ENCODE assay signal across 22 cellular contexts in genomic region chr20:63155266-63156165, GRCh38.
DNase-seq lines count a peak whose midpoint lies in the region; ATAC-seq and TF ChIP-seq lines count a peak whose summit lies in the region.
"Had no signal": no experiment of that assay in that cellular context is flagged by ENCODE, and none has a peak within 500 bp of the region (broad histone marks: within the 10 kb centered on the region; RNA-seq: fewer than 3 reads in every experiment).

No MANE protein-coding gene starts in this region.

- H3K4me1 Mint-ChIP-seq in chondrocyte (ENCODE audit: low read depth), result no peaks in the 10 kb centered on the region
- H3K4me1 Mint-ChIP-seq in neural progenitor cell, result peaks cover 2% of the 10 kb centered on the region
- H3K4me1 Mint-ChIP-seq in CD4-positive, alpha-beta T cell (ENCODE audit: low read depth), result no peaks in the 10 kb centered on the region
- H3K4me1 Mint-ChIP-seq in naive thymus-derived CD8-positive, alpha-beta T cell, result no peaks in the 10 kb centered on the region

- H3K27ac Mint-ChIP-seq in chondrocyte (ENCODE audit: unreplicated experiment), result no peak overlapping the region
- H3K27ac Mint-ChIP-seq in neural progenitor cell, result no peak overlapping the region
- no peak overlapping the region for H3K27ac Mint-ChIP-seq in CD4-positive, alpha-beta T cell
- no peak overlapping the region for H3K27ac Mint-ChIP-seq in naive thymus-derived CD8-positive, alpha-beta T cell
- H3K27ac Mint-ChIP-seq: CD4-positive, CD25-positive, alpha-beta regulatory T cell had no signal

- H3K9me3 ChIP-seq in neural progenitor cell (ENCODE audit: low read depth), result no peaks in the 10 kb centered on the region
- H3K9me3 ChIP-seq in CD4-positive, alpha-beta T cell (ENCODE audit: control insufficient read depth, low read length), result no peaks in the 10 kb centered on the region
- H3K9me3 ChIP-seq: SJCRH30 had no signal

- no peaks in the 10 kb centered on the region for H3K4me1 ChIP-seq in neural progenitor cell

- peaks cover 26% of the 10 kb centered on the region for H3K27me3 Mint-ChIP-seq in chondrocyte (ENCODE audit: low read depth)
- H3K27me3 Mint-ChIP-seq in neural progenitor cell (ENCODE audit: insufficient read depth, low read depth), result peaks cover 7% of the 10 kb centered on the region
- peaks cover 27% of the 10 kb centered on the region for H3K27me3 Mint-ChIP-seq in CD4-positive, alpha-beta T cell
- H3K27me3 Mint-ChIP-seq in naive thymus-derived CD8-positive, alpha-beta T cell, result peaks cover 2 to 40% (median 23%) of the 10 kb centered on the region in 5 donors

- no peak overlapping the region for H3K4me2 ChIP-seq in neural progenitor cell

- no peaks in the 10 kb centered on the region for H3K27me3 ChIP-seq in neural progenitor cell
- peaks cover 35% of the 10 kb centered on the region for H3K27me3 ChIP-seq in CD4-positive, alpha-beta T cell (ENCODE audit: control insufficient read depth, insufficient read depth, low read length)

- no peaks in the 10 kb centered on the region for H3K79me2 ChIP-seq in neural progenitor cell (ENCODE audit: low read depth)

- H3K36me3 Mint-ChIP-seq in chondrocyte (ENCODE audit: low read depth) (no peaks in the 10 kb centered on the region), neural progenitor cell (no peaks in the 10 kb centered on the region)
- no peaks in the 10 kb centered on the region for H3K36me3 Mint-ChIP-seq in CD4-positive, alpha-beta T cell (ENCODE audit: low read depth)
- H3K36me3 Mint-ChIP-seq in naive thymus-derived CD8-positive, alpha-beta T cell, result no peaks in the 10 kb centered on the region
- H3K36me3 Mint-ChIP-seq: CD4-positive, CD25-positive, alpha-beta regulatory T cell had no signal

- H4K20me1 ChIP-seq in neural progenitor cell (ENCODE audit: low read depth), result no peaks in the 10 kb centered on the region

- POLR2A ChIA-PET in CD4-positive, alpha-beta T cell (lab: Charles Lee), result no interaction called here
- POLR2A ChIA-PET in naive thymus-derived CD8-positive, alpha-beta T cell (lab: Charles Lee), result no interaction called here

- DNase-seq in Right ventricle myocardium superior (peak; percentile 23), cardiac septum (ENCODE audit: low spot score) (no peak), chondrocyte (ENCODE audit: low spot score) (peak; percentile 76), neural progenitor cell (ENCODE audit: low spot score) (no peak), NCI-H1417 (lab: John Stamatoyannopoulos, UW) (no peak)
- no peak for DNase-seq in CD4-positive, alpha-beta T cell
- no peak for DNase-seq in naive thymus-derived CD8-positive, alpha-beta T cell
- DNase-seq: AML-193; CD4-positive, CD25-positive, alpha-beta regulatory T cell; COR-L47; DMS 273 treated with DMSO at 0.1 percent for 48 hours; H7; KBM-7; MM.1S; NCI-H1048; NCI-H1436; NCI-H1930; NCI-H2227 treated with DMSO at 0.1 percent for 48 hours; NCI-H510A treated with DMSO at 0.1 percent for 48 hours; NCI-H748 treated with DMSO at 0.1 percent for 48 hours had no signal

- no peak overlapping the region for H3K9ac ChIP-seq in neural progenitor cell

- TF ChIP-seq CTCF in chondrocyte (IDR thresholded peaks at IDR 0.05), result no peak
- TF ChIP-seq CTCF in neural progenitor cell (IDR thresholded peaks at IDR 0.05), result no peak
- TF ChIP-seq CTCF in CD4-positive, alpha-beta T cell (IDR thresholded peaks at IDR 0.05), result no peak

- no peaks in the 10 kb centered on the region for H3K9me3 Mint-ChIP-seq in chondrocyte (ENCODE audit: low read depth)
- no peaks in the 10 kb centered on the region for H3K9me3 Mint-ChIP-seq in neural progenitor cell
- H3K9me3 Mint-ChIP-seq in CD4-positive, alpha-beta T cell, result no peaks in the 10 kb centered on the region
- no peaks in the 10 kb centered on the region for H3K9me3 Mint-ChIP-seq in naive thymus-derived CD8-positive, alpha-beta T cell

- H3K4me3 ChIP-seq in neural progenitor cell, result no peak overlapping the region
- H3K4me3 ChIP-seq: SJCRH30 had no signal

- CTCF ChIA-PET in CD4-positive, alpha-beta T cell (lab: Charles Lee), result no interaction called here

- intact Hi-C loops in Right ventricle myocardium superior (cut with DNase I) (no loop called here), cardiac septum (cut with DNase I) (no loop called here)
- intact Hi-C loops in CD4-positive, alpha-beta T cell (cut with DNase I, micrococcal nuclease), result no loop called here

- no peaks in the 10 kb centered on the region for H3F3A ChIP-seq in neural progenitor cell (ENCODE audit: low read depth)

- no peak for ATAC-seq in Right ventricle myocardium superior (ENCODE audit: poor library complexity)
- no peak for ATAC-seq in CD4-positive, alpha-beta T cell (ENCODE audit: poor library complexity)
- ATAC-seq in naive thymus-derived CD8-positive, alpha-beta T cell, result no peak

- H3K36me3 ChIP-seq in neural progenitor cell, result no peaks in the 10 kb centered on the region
- H3K36me3 ChIP-seq: SJCRH30 had no signal

- no peak overlapping the region for H2AFZ ChIP-seq in neural progenitor cell (replicated peaks)

- no peak overlapping the region for H3K4me3 Mint-ChIP-seq in chondrocyte (ENCODE audit: unreplicated experiment)
- H3K4me3 Mint-ChIP-seq in neural progenitor cell, result peak overlapping the region; percentile 21
- no peak overlapping the region for H3K4me3 Mint-ChIP-seq in CD4-positive, alpha-beta T cell
- no peak overlapping the region for H3K4me3 Mint-ChIP-seq in naive thymus-derived CD8-positive, alpha-beta T cell
- H3K4me3 Mint-ChIP-seq: CD4-positive, CD25-positive, alpha-beta regulatory T cell had no signal

- no peak overlapping the region for H3K27ac ChIP-seq in neural progenitor cell
- H3K27ac ChIP-seq in CD4-positive, alpha-beta T cell (ENCODE audit: low read depth, low read length), result no peak overlapping the region
- H3K27ac ChIP-seq: RWPE1, SJCRH30 had no signal

Comparison
In these comparisons a context has a peak if more than half of its experiments do, and no peak if none do; other contexts are left out.
1. DNase-seq: peak in Right ventricle myocardium superior (single experiment) and chondrocyte (single experiment); none in cardiac septum (single experiment), neural progenitor cell (single experiment), NCI-H1417 (0 of 3), CD4-positive, alpha-beta T cell (0 of 10) and naive thymus-derived CD8-positive, alpha-beta T cell (0 of 10).